ENCODE assay signal across 1 cellular context in the genomic region with DNA sequence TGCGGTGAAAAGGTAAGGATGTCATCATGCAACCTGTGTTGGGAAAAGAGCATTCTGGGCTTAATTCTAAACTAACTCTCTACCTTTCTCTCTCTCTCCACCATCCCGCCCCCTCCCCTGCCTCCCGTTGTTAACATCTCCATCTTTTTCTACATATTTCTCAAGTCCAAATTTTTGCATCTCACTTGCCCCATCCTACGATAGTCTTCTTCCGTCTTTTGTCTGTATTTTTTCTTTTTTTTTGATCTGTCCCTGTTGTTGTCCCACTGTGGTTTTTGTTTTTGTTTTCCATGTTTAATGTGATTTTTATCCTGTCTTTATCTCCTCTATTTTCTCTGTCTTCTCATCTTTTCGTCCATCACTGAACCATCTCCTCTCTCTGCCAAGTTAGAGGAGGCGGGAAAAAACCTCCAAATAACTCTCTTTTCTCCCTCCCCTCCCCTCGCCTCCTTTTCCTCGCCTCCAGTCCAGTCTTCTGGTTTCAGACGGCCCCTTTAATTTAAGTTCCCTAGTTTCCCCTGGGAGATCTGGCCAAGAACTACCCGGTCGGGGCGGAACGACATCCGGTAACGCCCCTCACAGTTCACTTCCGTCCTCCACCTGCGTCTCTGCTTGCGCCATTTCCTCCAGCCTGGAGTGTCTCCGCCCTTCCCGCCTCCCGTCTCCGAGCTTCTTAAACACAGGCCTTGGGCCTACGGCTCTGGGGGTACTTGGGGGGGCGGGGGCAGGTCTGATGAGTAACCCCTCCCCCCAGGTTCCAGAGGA.
TF ChIP-seq lines count a peak whose summit lies in the region.

A gene with protein sequence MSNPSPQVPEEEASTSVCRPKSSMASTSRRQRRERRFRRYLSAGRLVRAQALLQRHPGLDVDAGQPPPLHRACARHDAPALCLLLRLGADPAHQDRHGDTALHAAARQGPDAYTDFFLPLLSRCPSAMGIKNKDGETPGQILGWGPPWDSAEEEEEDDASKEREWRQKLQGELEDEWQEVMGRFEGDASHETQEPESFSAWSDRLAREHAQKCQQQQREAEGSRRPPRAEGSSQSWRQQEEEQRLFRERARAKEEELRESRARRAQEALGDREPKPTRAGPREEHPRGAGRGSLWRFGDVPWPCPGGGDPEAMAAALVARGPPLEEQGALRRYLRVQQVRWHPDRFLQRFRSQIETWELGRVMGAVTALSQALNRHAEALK (plus strand): TSS at position 647 of the 765 bp plus-strand sequence. CDS start 87 bp downstream, at position 734.

TF ChIP-seq in GM12878, 131 proteins besides CTCF, POLR2A, EP300 and RAD21 (continued from another document):
- TF ChIP-seq, protein P1, sequence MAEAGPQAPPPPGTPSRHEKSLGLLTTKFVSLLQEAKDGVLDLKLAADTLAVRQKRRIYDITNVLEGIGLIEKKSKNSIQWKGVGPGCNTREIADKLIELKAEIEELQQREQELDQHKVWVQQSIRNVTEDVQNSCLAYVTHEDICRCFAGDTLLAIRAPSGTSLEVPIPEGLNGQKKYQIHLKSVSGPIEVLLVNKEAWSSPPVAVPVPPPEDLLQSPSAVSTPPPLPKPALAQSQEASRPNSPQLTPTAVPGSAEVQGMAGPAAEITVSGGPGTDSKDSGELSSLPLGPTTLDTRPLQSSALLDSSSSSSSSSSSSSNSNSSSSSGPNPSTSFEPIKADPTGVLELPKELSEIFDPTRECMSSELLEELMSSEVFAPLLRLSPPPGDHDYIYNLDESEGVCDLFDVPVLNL (IDR thresholded peaks at IDR 0.05; ENCODE audit: low read depth, low read length): peak; percentile 53; the same call in 1 of the 2 replicates
- TF ChIP-seq POU2F2 (IDR thresholded peaks at IDR 0.05; ENCODE audit: borderline replicate concordance, low read depth, low read length) (peak; percentile 71; the same call in 1 of the 3 replicates), CREM (IDR thresholded peaks at IDR 0.05; ENCODE audit: low read depth) (peak; percentile 93), ZNF384 (IDR thresholded peaks at IDR 0.05; ENCODE audit: borderline replicate concordance, low read depth, low read length) (no peak), E2F8 (IDR thresholded peaks at IDR 0.05; ENCODE audit: low read depth, partially characterized antibody) (peak; percentile 83), BCL11A (IDR thresholded peaks at IDR 0.05; ENCODE audit: low read depth, low read length) (no peak), SREBF2 (IDR thresholded peaks at IDR 0.05; ENCODE audit: low read length) (peak; percentile 61), ASH2L (IDR thresholded peaks at IDR 0.05; ENCODE audit: borderline replicate concordance, low read depth) (no peak), ESRRA (IDR thresholded peaks at IDR 0.05; ENCODE audit: low read length) (peak; percentile 58), RBBP5 (conservative IDR thresholded peaks at IDR 0.05) (no peak), HCFC1 (IDR thresholded peaks at IDR 0.05; ENCODE audit: low read length) (peak; percentile 96)
